In the genomic region with DNA sequence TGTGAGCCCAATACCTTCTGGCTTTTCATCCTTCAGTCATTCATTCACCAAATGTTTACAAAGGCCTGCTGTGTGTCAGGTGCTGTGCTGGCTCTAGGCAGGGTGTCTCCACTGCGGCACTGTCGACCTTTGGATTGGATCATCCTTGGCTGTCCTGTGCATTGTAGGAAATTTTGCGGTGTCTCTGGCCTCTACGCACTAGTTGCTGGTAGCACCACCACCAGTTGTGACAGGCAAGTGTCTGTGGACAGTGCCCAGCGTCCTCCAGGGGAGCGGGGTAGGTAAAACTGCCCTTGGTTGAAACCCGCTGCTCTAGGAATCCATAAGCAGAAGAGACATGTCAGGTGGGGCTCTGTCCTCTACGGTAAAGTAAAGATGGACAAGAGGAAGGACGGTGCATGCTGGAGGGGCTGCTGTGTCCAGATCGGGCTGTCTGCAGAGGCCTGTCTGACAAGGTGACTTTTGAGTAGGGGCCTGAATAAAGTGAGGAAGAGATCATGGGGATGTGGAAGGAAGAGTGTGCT, we compare ENCODE assay signal across 1 cellular context.
A peak's percentile ranks its signal among the peaks of the same experiment; 100 is the strongest.
TF ChIP-seq lines count a peak whose summit lies in the region.

No MANE protein-coding gene starts in this region.

TF ChIP-seq in HepG2, 621 proteins besides CTCF, POLR2A, EP300 and RAD21 (continued from another document and continues in another):
- TF ChIP-seq ZNF605 (CRISPR knock-in tag; IDR thresholded peaks at IDR 0.05) (peak; percentile 38; the same call in 1 of the 2 replicates), NR2F1 (CRISPR knock-in tag; IDR thresholded peaks at IDR 0.05) (0 out of 4 replicates have a peak, but pooled peaks of 1 of the 2 experiments have one; percentile 12), PCBP1 (IDR thresholded peaks at IDR 0.05; ENCODE audit: borderline replicate concordance, low read depth, low read length) (no peak), U2AF1 (optimal IDR thresholded peaks at IDR 0.05; ENCODE audit: low read depth, low read length) (peak; percentile 72), ZNF567 (CRISPR knock-in tag; IDR thresholded peaks at IDR 0.05; ENCODE audit: borderline replicate concordance) (peak; percentile 81; the same call in 1 of the 2 replicates), NRL (CRISPR knock-in tag; IDR thresholded peaks at IDR 0.05; ENCODE audit: borderline replicate concordance) (no peak), KDM3A (CRISPR knock-in tag; IDR thresholded peaks at IDR 0.05; ENCODE audit: low read depth) (peak; percentile 67; the same call in 1 of the 2 replicates), ZNF678 (CRISPR knock-in tag; IDR thresholded peaks at IDR 0.05) (0 out of 2 replicates have a peak, but pooled peaks have one; percentile 43), ZSCAN29 (CRISPR knock-in tag; conservative IDR thresholded peaks at IDR 0.05) (peak; percentile 86; the same call in 1 of the 2 replicates), ZNF34 (CRISPR knock-in tag; IDR thresholded peaks at IDR 0.05; ENCODE audit: borderline replicate concordance) (0 out of 2 replicates have a peak, but pooled peaks have one; percentile 81), ADNP (CRISPR knock-in tag; IDR thresholded peaks at IDR 0.05) (peak; percentile 96), FOXK1 (CRISPR knock-in tag; IDR thresholded peaks at IDR 0.05; ENCODE audit: borderline replicate concordance, low read depth) (peak; percentile 48; the same call in 1 of the 2 replicates), ZNF761 (CRISPR knock-in tag; conservative IDR thresholded peaks at IDR 0.05) (peak; percentile 69; the same call in 1 of the 2 replicates), ZBTB21 (CRISPR knock-in tag; IDR thresholded peaks at IDR 0.05) (no peak), ZNF841 (CRISPR knock-in tag; IDR thresholded peaks at IDR 0.05; ENCODE audit: borderline replicate concordance) (no peak), PHF20 (CRISPR knock-in tag; IDR thresholded peaks at IDR 0.05) (no peak; the same call in 1 of the 2 replicates), PHB2 (IDR thresholded peaks at IDR 0.05; ENCODE audit: partially characterized antibody) (no peak), ZFY (CRISPR knock-in tag; IDR thresholded peaks at IDR 0.05) (peak; percentile 79), ZNF713 (CRISPR knock-in tag; IDR thresholded peaks at IDR 0.05) (no peak), ZSCAN12 (CRISPR knock-in tag; IDR thresholded peaks at IDR 0.05) (no peak), ZNF274 (CRISPR knock-in tag; IDR thresholded peaks at IDR 0.05) (peak; percentile 75; the same call in 1 of the 2 replicates), IRX3 (CRISPR knock-in tag; IDR thresholded peaks at IDR 0.05; ENCODE audit: borderline replicate concordance, low read depth) (no peak)
- TF ChIP-seq, protein P1, sequence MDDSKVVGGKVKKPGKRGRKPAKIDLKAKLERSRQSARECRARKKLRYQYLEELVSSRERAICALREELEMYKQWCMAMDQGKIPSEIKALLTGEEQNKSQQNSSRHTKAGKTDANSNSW (CRISPR knock-in tag; IDR thresholded peaks at IDR 0.05; ENCODE audit: borderline replicate concordance), result no peak
- TF ChIP-seq, protein P2, sequence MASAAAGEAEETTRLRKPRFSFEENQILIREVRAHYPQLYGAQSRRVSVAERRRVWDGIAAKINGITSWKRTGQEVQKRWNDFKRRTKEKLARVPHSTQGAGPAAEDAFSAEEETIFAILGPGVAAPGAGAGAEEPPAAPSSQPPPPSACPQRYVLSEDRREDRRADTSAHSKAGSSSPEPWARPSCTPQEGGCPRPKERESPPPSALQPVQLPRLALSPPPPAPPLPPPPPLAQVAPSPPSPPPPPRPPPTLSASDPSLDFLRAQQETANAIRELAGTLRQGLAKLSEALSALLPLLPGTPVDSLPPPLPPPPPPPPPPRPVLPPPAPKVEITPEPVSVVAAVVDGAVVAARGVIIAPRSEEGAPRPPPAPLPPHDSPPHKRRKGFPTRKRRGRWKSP (CRISPR knock-in tag; IDR thresholded peaks at IDR 0.05), result no peak
- TF ChIP-seq, protein P3, sequence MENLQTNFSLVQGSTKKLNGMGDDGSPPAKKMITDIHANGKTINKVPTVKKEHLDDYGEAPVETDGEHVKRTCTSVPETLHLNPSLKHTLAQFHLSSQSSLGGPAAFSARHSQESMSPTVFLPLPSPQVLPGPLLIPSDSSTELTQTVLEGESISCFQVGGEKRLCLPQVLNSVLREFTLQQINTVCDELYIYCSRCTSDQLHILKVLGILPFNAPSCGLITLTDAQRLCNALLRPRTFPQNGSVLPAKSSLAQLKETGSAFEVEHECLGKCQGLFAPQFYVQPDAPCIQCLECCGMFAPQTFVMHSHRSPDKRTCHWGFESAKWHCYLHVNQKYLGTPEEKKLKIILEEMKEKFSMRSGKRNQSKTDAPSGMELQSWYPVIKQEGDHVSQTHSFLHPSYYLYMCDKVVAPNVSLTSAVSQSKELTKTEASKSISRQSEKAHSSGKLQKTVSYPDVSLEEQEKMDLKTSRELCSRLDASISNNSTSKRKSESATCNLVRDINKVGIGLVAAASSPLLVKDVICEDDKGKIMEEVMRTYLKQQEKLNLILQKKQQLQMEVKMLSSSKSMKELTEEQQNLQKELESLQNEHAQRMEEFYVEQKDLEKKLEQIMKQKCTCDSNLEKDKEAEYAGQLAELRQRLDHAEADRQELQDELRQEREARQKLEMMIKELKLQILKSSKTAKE (CRISPR knock-in tag; IDR thresholded peaks at IDR 0.05; ENCODE audit: borderline replicate concordance), result peak; percentile 80
- TF ChIP-seq, protein P4, sequence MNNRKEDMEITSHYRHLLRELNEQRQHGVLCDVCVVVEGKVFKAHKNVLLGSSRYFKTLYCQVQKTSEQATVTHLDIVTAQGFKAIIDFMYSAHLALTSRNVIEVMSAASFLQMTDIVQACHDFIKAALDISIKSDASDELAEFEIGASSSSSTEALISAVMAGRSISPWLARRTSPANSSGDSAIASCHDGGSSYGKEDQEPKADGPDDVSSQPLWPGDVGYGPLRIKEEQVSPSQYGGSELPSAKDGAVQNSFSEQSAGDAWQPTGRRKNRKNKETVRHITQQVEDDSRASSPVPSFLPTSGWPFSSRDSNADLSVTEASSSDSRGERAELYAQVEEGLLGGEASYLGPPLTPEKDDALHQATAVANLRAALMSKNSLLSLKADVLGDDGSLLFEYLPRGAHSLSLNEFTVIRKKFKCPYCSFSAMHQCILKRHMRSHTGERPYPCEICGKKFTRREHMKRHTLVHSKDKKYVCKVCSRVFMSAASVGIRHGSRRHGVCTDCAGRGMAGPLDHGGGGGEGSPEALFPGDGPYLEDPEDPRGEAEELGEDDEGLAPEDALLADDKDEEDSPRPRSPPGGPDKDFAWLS (CRISPR knock-in tag; IDR thresholded peaks at IDR 0.05; ENCODE audit: borderline replicate concordance), result 0 out of 2 replicates have a peak, but pooled peaks have one; percentile 45
- TF ChIP-seq, protein P5, sequence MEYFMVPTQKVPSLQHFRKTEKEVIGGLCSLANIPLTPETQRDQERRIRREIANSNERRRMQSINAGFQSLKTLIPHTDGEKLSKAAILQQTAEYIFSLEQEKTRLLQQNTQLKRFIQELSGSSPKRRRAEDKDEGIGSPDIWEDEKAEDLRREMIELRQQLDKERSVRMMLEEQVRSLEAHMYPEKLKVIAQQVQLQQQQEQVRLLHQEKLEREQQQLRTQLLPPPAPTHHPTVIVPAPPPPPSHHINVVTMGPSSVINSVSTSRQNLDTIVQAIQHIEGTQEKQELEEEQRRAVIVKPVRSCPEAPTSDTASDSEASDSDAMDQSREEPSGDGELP (IDR thresholded peaks at IDR 0.05; ENCODE audit: borderline replicate concordance, low read depth), result peak; percentile 70; the same call in 1 of the 2 replicates
- TF ChIP-seq, protein P6, sequence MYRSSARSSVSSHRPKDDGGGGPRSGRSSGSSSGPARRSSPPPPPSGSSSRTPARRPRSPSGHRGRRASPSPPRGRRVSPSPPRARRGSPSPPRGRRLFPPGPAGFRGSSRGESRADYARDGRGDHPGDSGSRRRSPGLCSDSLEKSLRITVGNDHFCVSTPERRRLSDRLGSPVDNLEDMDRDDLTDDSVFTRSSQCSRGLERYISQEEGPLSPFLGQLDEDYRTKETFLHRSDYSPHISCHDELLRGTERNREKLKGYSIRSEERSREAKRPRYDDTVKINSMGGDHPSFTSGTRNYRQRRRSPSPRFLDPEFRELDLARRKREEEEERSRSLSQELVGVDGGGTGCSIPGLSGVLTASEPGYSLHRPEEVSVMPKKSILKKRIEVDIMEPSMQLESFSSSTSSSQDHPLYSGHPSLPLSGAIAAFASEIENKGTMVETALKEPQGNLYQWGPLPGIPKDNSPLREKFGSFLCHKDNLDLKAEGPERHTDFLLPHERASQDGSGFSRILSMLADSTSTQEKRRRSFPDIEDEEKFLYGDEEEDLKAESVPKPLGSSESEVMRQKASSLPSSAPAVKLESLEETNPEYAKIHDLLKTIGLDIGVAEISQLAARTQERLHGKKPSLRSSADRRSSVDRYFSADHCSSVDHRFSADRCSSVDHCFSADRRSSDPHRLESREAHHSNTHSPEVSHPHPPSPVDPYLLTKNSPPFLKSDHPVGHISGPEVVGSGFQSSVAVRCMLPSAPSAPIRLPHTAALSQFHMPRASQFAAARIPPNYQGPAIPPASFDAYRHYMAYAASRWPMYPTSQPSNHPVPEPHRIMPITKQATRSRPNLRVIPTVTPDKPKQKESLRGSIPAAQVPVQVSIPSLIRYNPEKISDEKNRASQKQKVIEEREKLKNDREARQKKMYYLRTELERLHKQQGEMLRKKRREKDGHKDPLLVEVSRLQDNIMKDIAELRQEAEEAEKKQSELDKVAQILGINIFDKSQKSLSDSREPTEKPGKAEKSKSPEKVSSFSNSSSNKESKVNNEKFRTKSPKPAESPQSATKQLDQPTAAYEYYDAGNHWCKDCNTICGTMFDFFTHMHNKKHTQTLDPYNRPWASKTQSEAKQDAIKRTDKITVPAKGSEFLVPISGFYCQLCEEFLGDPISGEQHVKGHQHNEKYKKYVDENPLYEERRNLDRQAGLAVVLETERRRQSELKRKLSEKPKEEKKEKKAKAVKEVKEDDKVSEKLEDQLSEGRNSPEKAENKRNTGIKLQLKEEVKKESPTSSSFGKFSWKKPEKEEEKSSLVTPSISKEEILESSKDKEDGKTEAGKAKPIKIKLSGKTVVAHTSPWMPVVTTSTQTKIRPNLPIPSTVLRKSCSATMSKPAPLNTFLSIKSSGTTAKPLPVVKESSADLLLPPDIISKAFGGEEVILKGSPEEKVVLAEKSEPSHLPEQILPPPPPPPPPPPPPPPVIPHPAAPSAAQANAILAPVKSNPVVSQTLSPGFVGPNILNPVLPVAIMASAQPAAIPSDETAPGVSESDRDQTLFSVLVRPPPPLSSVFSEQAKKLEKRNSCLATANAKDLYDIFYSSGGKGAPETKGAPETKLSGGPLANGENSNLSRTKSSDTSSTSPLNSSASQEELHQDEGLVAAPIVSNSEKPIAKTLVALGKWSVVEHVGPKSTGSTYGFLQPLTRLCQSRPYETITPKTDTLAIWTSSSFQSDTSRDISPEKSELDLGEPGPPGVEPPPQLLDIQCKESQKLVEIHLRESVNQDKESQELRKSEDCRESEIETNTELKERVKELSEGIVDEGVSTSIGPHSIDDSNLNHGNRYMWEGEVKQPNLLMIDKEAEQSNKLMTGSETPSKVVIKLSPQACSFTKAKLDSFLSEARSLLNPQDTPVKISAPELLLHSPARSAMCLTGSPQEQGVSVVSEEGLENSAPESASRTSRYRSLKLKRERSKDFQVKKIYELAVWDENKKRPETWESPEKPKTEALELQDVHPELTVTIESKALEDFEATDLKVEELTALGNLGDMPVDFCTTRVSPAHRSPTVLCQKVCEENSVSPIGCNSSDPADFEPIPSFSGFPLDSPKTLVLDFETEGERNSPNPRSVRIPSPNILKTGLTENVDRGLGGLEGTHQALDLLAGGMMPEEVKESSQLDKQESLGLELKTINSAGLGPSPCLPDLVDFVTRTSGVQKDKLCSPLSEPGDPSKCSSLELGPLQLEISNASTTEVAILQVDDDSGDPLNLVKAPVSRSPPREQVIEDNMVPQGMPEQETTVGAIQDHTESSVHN (CRISPR knock-in tag; IDR thresholded peaks at IDR 0.05), result 0 out of 2 replicates have a peak, but pooled peaks have one; percentile 44
- TF ChIP-seq, protein P7, sequence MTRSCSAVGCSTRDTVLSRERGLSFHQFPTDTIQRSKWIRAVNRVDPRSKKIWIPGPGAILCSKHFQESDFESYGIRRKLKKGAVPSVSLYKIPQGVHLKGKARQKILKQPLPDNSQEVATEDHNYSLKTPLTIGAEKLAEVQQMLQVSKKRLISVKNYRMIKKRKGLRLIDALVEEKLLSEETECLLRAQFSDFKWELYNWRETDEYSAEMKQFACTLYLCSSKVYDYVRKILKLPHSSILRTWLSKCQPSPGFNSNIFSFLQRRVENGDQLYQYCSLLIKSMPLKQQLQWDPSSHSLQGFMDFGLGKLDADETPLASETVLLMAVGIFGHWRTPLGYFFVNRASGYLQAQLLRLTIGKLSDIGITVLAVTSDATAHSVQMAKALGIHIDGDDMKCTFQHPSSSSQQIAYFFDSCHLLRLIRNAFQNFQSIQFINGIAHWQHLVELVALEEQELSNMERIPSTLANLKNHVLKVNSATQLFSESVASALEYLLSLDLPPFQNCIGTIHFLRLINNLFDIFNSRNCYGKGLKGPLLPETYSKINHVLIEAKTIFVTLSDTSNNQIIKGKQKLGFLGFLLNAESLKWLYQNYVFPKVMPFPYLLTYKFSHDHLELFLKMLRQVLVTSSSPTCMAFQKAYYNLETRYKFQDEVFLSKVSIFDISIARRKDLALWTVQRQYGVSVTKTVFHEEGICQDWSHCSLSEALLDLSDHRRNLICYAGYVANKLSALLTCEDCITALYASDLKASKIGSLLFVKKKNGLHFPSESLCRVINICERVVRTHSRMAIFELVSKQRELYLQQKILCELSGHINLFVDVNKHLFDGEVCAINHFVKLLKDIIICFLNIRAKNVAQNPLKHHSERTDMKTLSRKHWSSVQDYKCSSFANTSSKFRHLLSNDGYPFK (CRISPR knock-in tag; IDR thresholded peaks at IDR 0.05; ENCODE audit: borderline replicate concordance), result peak; percentile 37; the same call in 1 of the 2 replicates
- TF ChIP-seq, protein P8, sequence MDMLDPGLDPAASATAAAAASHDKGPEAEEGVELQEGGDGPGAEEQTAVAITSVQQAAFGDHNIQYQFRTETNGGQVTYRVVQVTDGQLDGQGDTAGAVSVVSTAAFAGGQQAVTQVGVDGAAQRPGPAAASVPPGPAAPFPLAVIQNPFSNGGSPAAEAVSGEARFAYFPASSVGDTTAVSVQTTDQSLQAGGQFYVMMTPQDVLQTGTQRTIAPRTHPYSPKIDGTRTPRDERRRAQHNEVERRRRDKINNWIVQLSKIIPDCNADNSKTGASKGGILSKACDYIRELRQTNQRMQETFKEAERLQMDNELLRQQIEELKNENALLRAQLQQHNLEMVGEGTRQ (IDR thresholded peaks at IDR 0.05; ENCODE audit: low read depth, low read length), result peak; percentile 30; the same call in 1 of the 2 replicates
- TF ChIP-seq, protein P8 (CRISPR knock-in tag; IDR thresholded peaks at IDR 0.05; ENCODE audit: borderline replicate concordance), result no peak
